In the genomic region with DNA sequence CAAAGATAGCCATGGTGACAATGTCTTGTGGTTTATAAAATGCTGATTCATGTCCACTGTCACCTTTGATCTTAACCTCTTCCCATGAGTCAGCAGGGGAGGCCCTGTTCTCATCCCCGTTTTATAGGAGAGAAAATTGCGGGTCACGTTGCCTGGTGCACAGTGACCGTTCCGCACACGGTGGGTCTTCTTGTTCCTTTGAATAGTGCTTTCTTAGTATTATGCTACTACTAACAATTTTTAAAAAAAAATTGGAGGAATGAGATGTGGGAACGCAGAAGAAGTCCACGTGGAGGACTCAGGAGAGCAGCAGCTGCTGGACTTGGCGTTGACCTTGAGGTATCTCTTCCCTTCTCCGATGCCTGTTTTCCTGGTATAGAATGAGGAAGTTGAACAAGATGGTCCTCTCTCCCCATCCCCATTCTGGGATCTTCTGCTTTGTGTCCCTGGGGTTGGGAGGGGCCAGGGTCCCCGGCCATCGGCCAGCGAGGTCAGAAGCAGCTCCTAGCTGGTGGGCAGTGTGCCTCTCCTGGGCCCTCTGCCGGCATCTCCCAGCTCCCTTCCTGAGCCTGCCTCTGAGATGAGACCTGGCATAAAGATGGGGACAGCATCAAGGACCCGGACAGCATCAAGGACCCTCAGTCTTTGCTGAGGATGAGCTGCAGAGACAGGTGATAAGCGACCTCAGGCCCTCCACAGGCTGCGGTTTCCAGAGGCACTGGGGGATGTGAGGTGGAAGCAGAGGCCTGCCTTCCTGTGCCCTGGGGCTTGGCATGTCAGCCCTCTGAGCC, we compare ENCODE assay signal across 17 cellular contexts.
DNase-seq lines count a peak whose midpoint lies in the region; ATAC-seq, FAIRE-seq and TF ChIP-seq lines count a peak whose summit lies in the region.
"Had no signal": no experiment of that assay in that cellular context is flagged by ENCODE, and none has a peak within 500 bp of the region (broad histone marks: within the 10 kb centered on the region; RNA-seq: fewer than 3 reads in every experiment).

No MANE protein-coding gene starts in this region.

- no peaks in the 10 kb centered on the region for H3K9me3 ChIP-seq in GM23248 (ENCODE audit: low read depth)
- H3K9me3 ChIP-seq in SK-N-MC (ENCODE audit: low read depth, low read length), result 0 out of 2 replicates have a peak, but pooled peaks cover 4% of the 10 kb centered on the region
- H3K9me3 ChIP-seq in SK-N-SH, result no peaks in the 10 kb centered on the region
- no peaks in the 10 kb centered on the region for H3K9me3 ChIP-seq in effector memory CD4-positive, alpha-beta T cell (ENCODE audit: control insufficient read depth, low read length)
- no peaks in the 10 kb centered on the region for H3K9me3 ChIP-seq in pancreas
- H3K9me3 ChIP-seq: right lobe of liver had no signal

- no peak overlapping the region for H2AK5ac ChIP-seq in mesendoderm (ENCODE audit: low read length)

- H3K27ac Mint-ChIP-seq in stimulated activated effector memory CD8-positive, alpha-beta T cell treated with anti-CD3 and anti-CD28 coated beads, Interleukin-12 subunit alpha, Interleukin-12 subunit beta, amount 100 ng/mL, for 72 hours, result no peak overlapping the region
- H3K27ac Mint-ChIP-seq: GM23338 had no signal

- H3K27me3 ChIP-seq in GM23248 (replicated peaks; ENCODE audit: insufficient read depth) (no peaks in the 10 kb centered on the region), SK-N-SH (ENCODE audit: insufficient read depth) (no peaks in the 10 kb centered on the region), mesendoderm (ENCODE audit: insufficient read depth, low read length, poor library complexity) (no peaks in the 10 kb centered on the region), pancreas (no peaks in the 10 kb centered on the region)
- H3K27me3 ChIP-seq in effector memory CD4-positive, alpha-beta T cell (replicated peaks; ENCODE audit: control insufficient read depth, insufficient read depth, low read length, poor library complexity, severe bottlenecking), result no peaks in the 10 kb centered on the region
- H3K27me3 ChIP-seq: Peyer's patch, right lobe of liver had no signal

- H3K36me3 ChIP-seq in GM23248 (ENCODE audit: low read depth) (no peaks in the 10 kb centered on the region), SK-N-MC (ENCODE audit: insufficient read depth, low read length) (no peaks in the 10 kb centered on the region), SK-N-SH (replicated peaks in 1 of 2; ENCODE audit: control insufficient read depth in 1 of 2, insufficient read depth in 2 of 2, low read length in 1 of 2) (no peaks in the 10 kb centered on the region), mesendoderm (ENCODE audit: control insufficient read depth, insufficient read depth, low read length) (no peaks in the 10 kb centered on the region), pancreas (no peaks in the 10 kb centered on the region)
- H3K36me3 ChIP-seq in effector memory CD4-positive, alpha-beta T cell (ENCODE audit: control insufficient read depth, insufficient read depth, low read length), result no peaks in the 10 kb centered on the region
- H3K36me3 ChIP-seq: Peyer's patch, right lobe of liver had no signal

- no peak for TF ChIP-seq EP300 in SK-N-SH (IDR thresholded peaks at IDR 0.05; ENCODE audit: borderline replicate concordance in 1 of 2, low read depth in 1 of 2, low read length in 1 of 2)

- 84% methylated on average over 17 of the region's 17 CpGs for WGBS in GM23248 (ENCODE audit: low coverage in 1 of 2, low lambda C conversion rate in 2 of 2, missing lambda C conversion rate in 2 of 2), 2 experiments
- 85% methylated on average over 10 of the region's 17 CpGs for WGBS in SK-N-SH (ENCODE audit: low lambda C conversion rate)
- WGBS in mesendoderm (ENCODE audit: extremely low coverage, insufficient coverage, low lambda C conversion rate), result no CpG with 5 or more reads among the region's 17 CpGs
- WGBS in pancreas, 2 donors, result 75 to 79% methylated on average over 17 of the region's 17 CpGs

- DNase-seq in GM23248, result peak; percentile 50
- no peak for DNase-seq in SK-N-MC (ENCODE audit: low read depth, low spot score)
- DNase-seq in fibroblast of villous mesenchyme (ENCODE audit: low read depth), result peak; percentile 59
- no peak for DNase-seq in stimulated activated effector memory CD8-positive, alpha-beta T cell treated with anti-CD3 and anti-CD28 coated beads, Interleukin-12 subunit alpha, Interleukin-12 subunit beta, amount 100 ng/mL, for 72 hours (ENCODE audit: low spot score in 2 of 2)
- DNase-seq in SK-N-SH, result no peak
- DNase-seq in mesendoderm, result no peak
- DNase-seq in effector memory CD4-positive, alpha-beta T cell, result no peak
- DNase-seq in pancreas, result no peak
- DNase-seq: amniotic stem cell; NCI-H774; occipital lobe; Peyer's patch; right lobe of liver; stimulated activated CD4-positive, alpha-beta T cell treated with anti-CD3 and anti-CD28 coated beads, Interleukin-1b, Interleukin-23, amount 100 ng/mL, for 48 hours; T-helper 1 cell had no signal

- no peak overlapping the region for H3K56ac ChIP-seq in mesendoderm (ENCODE audit: low read length)

- no peak overlapping the region for H2BK5ac ChIP-seq in mesendoderm (ENCODE audit: low read length)

- H3K9me3 Mint-ChIP-seq in stimulated activated effector memory CD8-positive, alpha-beta T cell treated with anti-CD3 and anti-CD28 coated beads, Interleukin-12 subunit alpha, Interleukin-12 subunit beta, amount 100 ng/mL, for 72 hours, result no peaks in the 10 kb centered on the region

- no peak overlapping the region for H2BK15ac ChIP-seq in mesendoderm (replicated peaks; ENCODE audit: low read depth)

- no peak overlapping the region for H3K27ac ChIP-seq in GM23248
- peak overlapping the region; percentile 46; the same call in 1 of the 2 replicates for H3K27ac ChIP-seq in SK-N-MC
- peak overlapping the region in 1 of 2 experiments; percentile 3; a peak in 1 of 4 replicates for H3K27ac ChIP-seq in SK-N-SH (ENCODE audit: low read depth in 2 of 2, low read length in 1 of 2)
- H3K27ac ChIP-seq in mesendoderm (ENCODE audit: low read depth, low read length), result no peak overlapping the region
- no peak overlapping the region for H3K27ac ChIP-seq in effector memory CD4-positive, alpha-beta T cell (ENCODE audit: insufficient read depth, low read length, poor library complexity, severe bottlenecking)
- no peak overlapping the region for H3K27ac ChIP-seq in pancreas
- H3K27ac ChIP-seq: HL-60, Peyer's patch, right lobe of liver had no signal

- no peaks in the 10 kb centered on the region for H3K79me1 ChIP-seq in mesendoderm (ENCODE audit: low read length)

- H3K23ac ChIP-seq in mesendoderm (ENCODE audit: low read length), result no peak overlapping the region

- H3K9me2 ChIP-seq in GM23248 (ENCODE audit: insufficient read depth) (no peaks in the 10 kb centered on the region), SK-N-SH (no peaks in the 10 kb centered on the region)

- no peak overlapping the region for H3K4ac ChIP-seq in mesendoderm (ENCODE audit: low read depth, low read length)

- peaks cover 29% of the 10 kb centered on the region for H3K4me1 ChIP-seq in GM23248 (ENCODE audit: insufficient read depth)
- H3K4me1 ChIP-seq in SK-N-SH (ENCODE audit: control insufficient read depth in 1 of 2, insufficient read depth in 2 of 2, low read depth in 1 of 2, low read length in 1 of 2), result peaks cover 9 to 41% of the 10 kb centered on the region in 2 experiments; a peak in 2 of 4 replicates
- H3K4me1 ChIP-seq in mesendoderm (ENCODE audit: control insufficient read depth, low read depth, low read length), result peaks cover 5% of the 10 kb centered on the region
- H3K4me1 ChIP-seq in effector memory CD4-positive, alpha-beta T cell (ENCODE audit: control insufficient read depth, insufficient read depth, low read length, poor library complexity, severe bottlenecking), result peaks cover under 1% of the 10 kb centered on the region
- peaks cover 9 to 13% (median 10%) of the 10 kb centered on the region in 3 donors for H3K4me1 ChIP-seq in pancreas

- no peak overlapping the region for H2BK120ac ChIP-seq in mesendoderm (ENCODE audit: low read depth, low read length)

- H3F3A ChIP-seq in GM23248 (ENCODE audit: insufficient read depth) (peaks cover 20% of the 10 kb centered on the region), SK-N-SH (replicated peaks; ENCODE audit: insufficient read depth) (no peaks in the 10 kb centered on the region)

- H3K4me3 ChIP-seq in GM23248 (no peak overlapping the region), SK-N-MC (no peak overlapping the region), fibroblast of villous mesenchyme (ENCODE audit: low read depth, low read length) (no peak overlapping the region), SK-N-SH (ENCODE audit: low read depth in 2 of 2, low read length in 1 of 2) (no peak overlapping the region), mesendoderm (ENCODE audit: low read length) (no peak overlapping the region), pancreas (no peak overlapping the region)
- H3K4me3 ChIP-seq in effector memory CD4-positive, alpha-beta T cell (ENCODE audit: insufficient read depth, low read depth, low read length, poor library complexity, severe bottlenecking), result no peak overlapping the region
- H3K4me3 ChIP-seq: GM23338, Peyer's patch, right lobe of liver had no signal

- no peak overlapping the region for H3K18ac ChIP-seq in mesendoderm (ENCODE audit: low read length)

- no peak for FAIRE-seq in pancreas (lab: Jason Lieb, UNC)

- intact Hi-C loops in pancreas (cut with DNase I), result no loop called here

- no peaks in the 10 kb centered on the region for H4K20me1 ChIP-seq in GM23248 (ENCODE audit: insufficient read depth)
- no peaks in the 10 kb centered on the region for H4K20me1 ChIP-seq in SK-N-SH (ENCODE audit: insufficient read depth)

- no peak overlapping the region for H4K8ac ChIP-seq in mesendoderm (ENCODE audit: low read depth, low read length)

- H2AFZ ChIP-seq in GM23248 (no peak overlapping the region), SK-N-SH (ENCODE audit: low read depth) (no peak overlapping the region)
- H2AFZ ChIP-seq: GM23338 had no signal

- no peak overlapping the region for H3K4me3 Mint-ChIP-seq in stimulated activated effector memory CD8-positive, alpha-beta T cell treated with anti-CD3 and anti-CD28 coated beads, Interleukin-12 subunit alpha, Interleukin-12 subunit beta, amount 100 ng/mL, for 72 hours
- H3K4me3 Mint-ChIP-seq: GM23338 had no signal

- peaks cover 12% of the 10 kb centered on the region for H3K4me1 Mint-ChIP-seq in stimulated activated effector memory CD8-positive, alpha-beta T cell treated with anti-CD3 and anti-CD28 coated beads, Interleukin-12 subunit alpha, Interleukin-12 subunit beta, amount 100 ng/mL, for 72 hours

- CTCF ChIA-PET in SK-N-SH (lab: Yijun Ruan, JAX), result interaction anchor here (0.6 to 1.1 kb wide), 2 partner anchors 134 to 135 kb away, joined by 3 to 4 read pairs; no protein-coding TSS in a partner anchor

- H3K36me3 Mint-ChIP-seq in stimulated activated effector memory CD8-positive, alpha-beta T cell treated with anti-CD3 and anti-CD28 coated beads, Interleukin-12 subunit alpha, Interleukin-12 subunit beta, amount 100 ng/mL, for 72 hours, result no peaks in the 10 kb centered on the region

- in situ Hi-C loops in GM23248 (cut with MboI), result no loop called here

- POLR2A ChIA-PET in SK-N-SH (lab: Yijun Ruan, JAX), result interaction anchor here (0.6 kb wide), 1 partner anchor 28 kb away, joined by 3 read pairs; no protein-coding TSS in a partner anchor

- H4K5ac ChIP-seq in mesendoderm (ENCODE audit: low read length), result no peak overlapping the region

- H3K4me2 ChIP-seq in GM23248 (ENCODE audit: unreplicated experiment) (no peak overlapping the region), SK-N-SH (no peak overlapping the region), mesendoderm (ENCODE audit: low read length) (no peak overlapping the region)
- H3K4me2 ChIP-seq: GM23338 had no signal

- TF ChIP-seq RAD21 in SK-N-SH (IDR thresholded peaks at IDR 0.05; ENCODE audit: low read length), result no peak

- H3K79me2 ChIP-seq in GM23248 (ENCODE audit: insufficient read depth) (no peaks in the 10 kb centered on the region), SK-N-SH (ENCODE audit: insufficient read depth) (no peaks in the 10 kb centered on the region), mesendoderm (ENCODE audit: control insufficient read depth, insufficient read depth, low read length) (no peaks in the 10 kb centered on the region)

- TF ChIP-seq CTCF in fibroblast of villous mesenchyme (IDR thresholded peaks at IDR 0.05; ENCODE audit: insufficient read depth, low read depth, low read length), result peak; percentile 16
- TF ChIP-seq CTCF in SK-N-SH (IDR thresholded peaks at IDR 0.05), result no peak
- TF ChIP-seq CTCF in pancreas (IDR thresholded peaks at IDR 0.05), result no peak

- H3K9ac ChIP-seq in GM23248 (no peak overlapping the region), SK-N-MC (ENCODE audit: insufficient read length) (no peak overlapping the region), SK-N-SH (no peak overlapping the region), mesendoderm (ENCODE audit: low read length) (no peak overlapping the region)

- ATAC-seq in stimulated activated effector memory CD8-positive, alpha-beta T cell treated with anti-CD3 and anti-CD28 coated beads, Interleukin-12 subunit alpha, Interleukin-12 subunit beta, amount 100 ng/mL, for 72 hours, result peak; percentile 11
- no peak for ATAC-seq in pancreas
- ATAC-seq: GM23338 had no signal

Comparison
In these comparisons a context has a peak if more than half of its experiments do, and no peak if none do; other contexts are left out.
1. DNase-seq: peak in GM23248 (single experiment) and fibroblast of villous mesenchyme (single experiment); none in SK-N-MC (single experiment), stimulated activated effector memory CD8-positive, alpha-beta T cell treated with anti-CD3 and anti-CD28 coated beads, Interleukin-12 subunit alpha, Interleukin-12 subunit beta, amount 100 ng/mL, for 72 hours (0 of 2), SK-N-SH (single experiment), mesendoderm (single experiment), effector memory CD4-positive, alpha-beta T cell (0 of 3) and pancreas (0 of 6).